In the genomic region with DNA sequence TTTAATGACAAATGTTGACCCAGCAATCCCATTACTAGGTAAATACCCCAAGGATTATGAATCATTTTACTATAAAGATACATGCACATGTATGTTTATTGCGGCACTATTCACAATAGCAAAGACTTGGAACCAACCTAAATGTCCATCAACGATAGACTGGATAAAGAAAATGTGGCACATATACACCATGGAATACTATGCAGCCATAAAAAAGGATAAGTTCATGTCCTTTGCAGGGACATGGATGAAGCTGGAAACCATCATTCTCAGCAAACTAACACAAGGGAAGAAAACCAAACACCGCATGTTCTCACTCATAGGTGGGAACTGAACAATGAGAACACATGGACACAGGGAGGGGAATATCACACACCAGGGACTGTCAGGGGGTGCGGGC, we compare ENCODE assay signal across 3 cellular contexts. TPM values are rescaled to one million over a fixed set of nuclear protein-coding genes. Genes with fewer than 3 reads are reported as not detected.
"Had no signal": no experiment of that assay in that cellular context is flagged by ENCODE, and none has a peak within 500 bp of the region (broad histone marks: within the 10 kb centered on the region; RNA-seq: fewer than 3 reads in every experiment).

No MANE protein-coding gene starts in this region.

RNA-seq across cellular contexts. Expression of a gene that starts 38.6 kb away (rescaled TPM):
- total RNA-seq: HepG2, HT-29 had no signal
- polyA plus RNA-seq: HepG2, IgD-negative memory B cell had no signal
